Comparison of ENCODE assay signal across 1 cellular context in the genomic region with DNA sequence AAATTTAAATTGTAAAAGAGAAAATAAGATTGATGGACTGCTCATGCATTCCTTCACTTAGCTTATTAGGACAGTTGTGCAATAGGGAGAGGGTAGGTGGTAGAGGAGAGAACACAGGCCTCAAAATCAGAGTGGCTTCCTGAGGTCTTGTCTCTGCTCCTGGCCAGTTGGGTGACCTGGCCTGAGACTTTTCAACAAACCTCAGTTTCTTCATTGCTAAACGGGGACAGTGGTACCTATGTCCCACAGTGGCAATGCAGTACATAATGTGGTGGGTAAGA.
TF ChIP-seq lines count a peak whose summit lies in the region.

No MANE protein-coding gene starts in this region.

TF ChIP-seq in IMR-90, 13 proteins besides CTCF, POLR2A, EP300 and RAD21:
- TF ChIP-seq CEBPB (IDR thresholded peaks at IDR 0.05; ENCODE audit: low read depth, low read length) (peak; percentile 83), SMC3 (IDR thresholded peaks at IDR 0.05; ENCODE audit: low read depth, low read length) (no peak), MAFK (IDR thresholded peaks at IDR 0.05; ENCODE audit: low read depth, low read length) (no peak), MXI1 (IDR thresholded peaks at IDR 0.05; ENCODE audit: borderline replicate concordance, low read depth, low read length) (no peak), BHLHE40 (IDR thresholded peaks at IDR 0.05; ENCODE audit: low read depth, low read length) (no peak), RFX5 (IDR thresholded peaks at IDR 0.05; ENCODE audit: low read depth, low read length) (no peak), MAZ (IDR thresholded peaks at IDR 0.05; ENCODE audit: borderline replicate concordance, low read depth, low read length) (no peak), CHD1 (IDR thresholded peaks at IDR 0.05; ENCODE audit: low read depth, low read length) (no peak)
- TF ChIP-seq, protein P1, sequence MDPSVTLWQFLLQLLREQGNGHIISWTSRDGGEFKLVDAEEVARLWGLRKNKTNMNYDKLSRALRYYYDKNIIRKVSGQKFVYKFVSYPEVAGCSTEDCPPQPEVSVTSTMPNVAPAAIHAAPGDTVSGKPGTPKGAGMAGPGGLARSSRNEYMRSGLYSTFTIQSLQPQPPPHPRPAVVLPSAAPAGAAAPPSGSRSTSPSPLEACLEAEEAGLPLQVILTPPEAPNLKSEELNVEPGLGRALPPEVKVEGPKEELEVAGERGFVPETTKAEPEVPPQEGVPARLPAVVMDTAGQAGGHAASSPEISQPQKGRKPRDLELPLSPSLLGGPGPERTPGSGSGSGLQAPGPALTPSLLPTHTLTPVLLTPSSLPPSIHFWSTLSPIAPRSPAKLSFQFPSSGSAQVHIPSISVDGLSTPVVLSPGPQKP (IDR thresholded peaks at IDR 0.05; ENCODE audit: borderline replicate concordance, low read depth, low read length) = no peak
